35 cellular contexts compared by ENCODE assay signal in the genomic region with DNA sequence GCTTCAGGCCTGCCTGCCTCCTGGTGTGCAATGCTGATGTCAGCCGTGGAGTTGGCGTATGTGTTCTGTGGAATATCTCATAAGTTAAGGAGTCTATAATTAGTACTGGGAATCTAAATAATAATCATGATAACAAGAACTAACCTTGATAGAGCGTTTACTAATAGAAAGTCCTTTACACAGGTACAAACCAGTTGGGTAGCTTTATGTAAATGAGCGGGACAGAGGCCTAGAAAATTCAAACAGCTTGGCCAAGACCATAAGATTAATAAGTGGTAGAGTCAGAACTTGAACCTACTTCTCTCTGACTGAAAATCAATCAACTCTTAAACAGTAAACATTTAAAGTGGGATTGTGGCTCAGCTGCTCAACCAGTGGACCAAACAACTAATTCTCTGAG.
"Had no signal": no experiment of that assay in that cellular context is flagged by ENCODE, and none has a peak within 500 bp of the region (broad histone marks: within the 10 kb centered on the region; RNA-seq: fewer than 3 reads in every experiment).

No MANE protein-coding gene starts in this region.

- H3K36me3 ChIP-seq: MG63 had no signal

- H3K27ac ChIP-seq: KMS-11 had no signal

- H3K4me3 ChIP-seq: MG63 had no signal

- H3K9me3 ChIP-seq: MG63 had no signal

- H3K27me3 ChIP-seq: MG63 had no signal

- DNase-seq: Karpas-422, Kasumi-1, KG1, MG63, MM.1S, MV-4-11, NCI-H1048, NCI-H1092, NCI-H1092 treated with DMSO at 0.1 percent for 48 hours, NCI-H1105, NCI-H1105 treated with DMSO at 0.1 percent for 48 hours, NCI-H1417, NCI-H1417 treated with DMSO at 0.1 percent for 48 hours, NCI-H1436, NCI-H1436 treated with DMSO at 0.1 percent for 48 hours, NCI-H146, NCI-H1694, NCI-H1694 treated with DMSO at 0.1 percent for 48 hours, NCI-H187, NCI-H187 treated with DMSO at 0.1 percent for 48 hours, NCI-H1930, NCI-H2029, NCI-H2029 treated with DMSO at 0.1 percent for 48 hours, NCI-H2081, NCI-H2081 treated with DMSO at 0.1 percent for 48 hours, NCI-H2107, NCI-H2171, NCI-H2171 treated with DMSO at 0.1 percent for 48 hours, NCI-H2227 treated with DMSO at 0.1 percent for 48 hours, NCI-H226, NCI-H345, NCI-H446, NCI-H446 treated with DMSO at 0.1 percent for 48 hours, NCI-H510A had no signal
